In genomic region chr1:94408104-94408503, GRCh38 we compare ENCODE assay signal across 16 cellular contexts. TPM values are rescaled to one million over a fixed set of nuclear protein-coding genes. Genes with fewer than 3 reads are reported as not detected.
A peak's percentile ranks its signal among the peaks of the same experiment; 100 is the strongest.
DNase-seq lines count a peak whose midpoint lies in the region; ATAC-seq and TF ChIP-seq lines count a peak whose summit lies in the region.
"Had no signal": no experiment of that assay in that cellular context is flagged by ENCODE, and none has a peak within 500 bp of the region (broad histone marks: within the 10 kb centered on the region; RNA-seq: fewer than 3 reads in every experiment).

No MANE protein-coding gene starts in this region.

- H3K4me1 ChIP-seq in HUES48 (ENCODE audit: control insufficient read depth, insufficient read depth, low read length) (peaks cover 10% of the 10 kb centered on the region), neural progenitor cell (no peaks in the 10 kb centered on the region)

- H3K9ac ChIP-seq in HUES48 (ENCODE audit: low read depth, low read length) (no peak overlapping the region), neural progenitor cell (no peak overlapping the region)

- H2AFZ ChIP-seq in neural progenitor cell (replicated peaks): peak overlapping the region; percentile 19

- DNase-seq in WTC11 (ENCODE audit: low spot score) (peak; percentile 28), iris pigment epithelial cell (ENCODE audit: low read depth) (peak; percentile 39), neural progenitor cell (ENCODE audit: low spot score) (peak; percentile 12), NAMALWA (ENCODE audit: low spot score) (no peak), NCI-H1048 (lab: John Stamatoyannopoulos, UW) (no peak)
- no peak for DNase-seq in activated CD8-positive, alpha-beta memory T cell treated with anti-CD3 and anti-CD28 coated beads, Interleukin-2, amount 50 U/mL, for 4 hours
- DNase-seq: C1 segment of cervical spinal cord; CD8-positive, alpha-beta T cell; COR-L47; DMS153; DMS79 treated with DMSO at 0.1 percent for 48 hours; EL had no signal

- H3K9me3 Mint-ChIP-seq in WTC11: no peaks in the 10 kb centered on the region
- no peaks in the 10 kb centered on the region for H3K9me3 Mint-ChIP-seq in neural progenitor cell
- H3K9me3 Mint-ChIP-seq: CD8-positive, alpha-beta T cell; IgD-negative memory B cell had no signal

- POLR2A ChIA-PET in WTC11 (lab: Charles Lee): no interaction called here

- H3K4me1 Mint-ChIP-seq in WTC11 (peaks cover 14% of the 10 kb centered on the region), neural progenitor cell (no peaks in the 10 kb centered on the region)

- no peaks in the 10 kb centered on the region for H3K36me3 ChIP-seq in HUES48 (ENCODE audit: control insufficient read depth, insufficient read depth, low read length)
- H3K36me3 ChIP-seq in neural progenitor cell: no peaks in the 10 kb centered on the region

- H3K9me3 ChIP-seq in HUES48 (ENCODE audit: control insufficient read depth, insufficient read depth, low read length) (no peaks in the 10 kb centered on the region), neural progenitor cell (ENCODE audit: low read depth) (no peaks in the 10 kb centered on the region)

- H3K79me2 ChIP-seq in neural progenitor cell (ENCODE audit: low read depth): no peaks in the 10 kb centered on the region

- H3K27me3 ChIP-seq in HUES48 (ENCODE audit: control insufficient read depth, insufficient read depth, low read length) (no peaks in the 10 kb centered on the region), neural progenitor cell (no peaks in the 10 kb centered on the region)

- H3K4me3 Mint-ChIP-seq in WTC11 (no peak overlapping the region), neural progenitor cell (no peak overlapping the region)
- H3K4me3 Mint-ChIP-seq: B cell; CD8-positive, alpha-beta T cell; IgD-negative memory B cell had no signal

- ATAC-seq in WTC11: peak; percentile 91
- ATAC-seq: CD8-positive, alpha-beta T cell; HCT116 had no signal

- H3K4me3 ChIP-seq in HUES48 (ENCODE audit: low read depth, low read length): no peak overlapping the region
- no peak overlapping the region for H3K4me3 ChIP-seq in neural progenitor cell

- no peaks in the 10 kb centered on the region for H4K20me1 ChIP-seq in neural progenitor cell (ENCODE audit: low read depth)

- no peaks in the 10 kb centered on the region for H3K27me3 Mint-ChIP-seq in WTC11 (ENCODE audit: low read depth)
- H3K27me3 Mint-ChIP-seq in neural progenitor cell (ENCODE audit: insufficient read depth, low read depth): peaks cover 3% of the 10 kb centered on the region

- no peak overlapping the region for H3K27ac Mint-ChIP-seq in WTC11
- no peak overlapping the region for H3K27ac Mint-ChIP-seq in neural progenitor cell
- H3K27ac Mint-ChIP-seq: B cell; CD8-positive, alpha-beta T cell; IgD-negative memory B cell had no signal

- H3K4me2 ChIP-seq in neural progenitor cell: no peak overlapping the region

- no peaks in the 10 kb centered on the region for H3F3A ChIP-seq in neural progenitor cell (ENCODE audit: low read depth)

- CTCF ChIA-PET in WTC11 (lab: Charles Lee): no interaction called here

- no peak for TF ChIP-seq CTCF in WTC11 (IDR thresholded peaks at IDR 0.05)
- no peak for TF ChIP-seq CTCF in neural progenitor cell (IDR thresholded peaks at IDR 0.05)

- H3K27ac ChIP-seq in HUES48 (ENCODE audit: low read depth, low read length) (peak overlapping the region; percentile 31), neural progenitor cell (no peak overlapping the region)

- no peaks in the 10 kb centered on the region for H3K36me3 Mint-ChIP-seq in WTC11
- H3K36me3 Mint-ChIP-seq in neural progenitor cell: no peaks in the 10 kb centered on the region
- H3K36me3 Mint-ChIP-seq: CD8-positive, alpha-beta T cell; IgD-negative memory B cell had no signal

TF ChIP-seq in WTC11, 78 proteins besides CTCF, POLR2A, EP300 and RAD21 (continues in another document):
- no peak for TF ChIP-seq ZNF416 (CRISPR knock-in tag; IDR thresholded peaks at IDR 0.05)
- TF ChIP-seq AFF4 (CRISPR knock-in tag; IDR thresholded peaks at IDR 0.05; ENCODE audit: borderline replicate concordance): no peak
- no peak for TF ChIP-seq FOXP1 (CRISPR knock-in tag; IDR thresholded peaks at IDR 0.05; ENCODE audit: borderline replicate concordance)
- TF ChIP-seq ZBTB43 (CRISPR knock-in tag; IDR thresholded peaks at IDR 0.05): no peak
- no peak for TF ChIP-seq ZNF219 (CRISPR knock-in tag; IDR thresholded peaks at IDR 0.05; ENCODE audit: borderline replicate concordance)
- no peak for TF ChIP-seq OVOL2 (CRISPR knock-in tag; IDR thresholded peaks at IDR 0.05; ENCODE audit: borderline replicate concordance)
- TF ChIP-seq GRHL2 (CRISPR knock-in tag; IDR thresholded peaks at IDR 0.05; ENCODE audit: insufficient replicate concordance, severe bottlenecking): no peak
- no peak for TF ChIP-seq ELF4 (CRISPR knock-in tag; IDR thresholded peaks at IDR 0.05; ENCODE audit: low read depth)
- no peak for TF ChIP-seq FOXJ3 (CRISPR knock-in tag; IDR thresholded peaks at IDR 0.05; ENCODE audit: borderline replicate concordance)
- TF ChIP-seq ZSCAN18 (CRISPR knock-in tag; IDR thresholded peaks at IDR 0.05): no peak

RNA-seq across cellular contexts. Expression of gene ABCD3, which starts 10.1 kb away (rescaled TPM):
- total RNA-seq in WTC11 (2021) (22.3 to 27.2 TPM (median 23.5 TPM) in 3 replicates), neural progenitor cell (ENCODE audit: low replicate concordance) (27.3 and 45.1 TPM in 2 replicates)

Comparison
In these comparisons a context has a peak if more than half of its experiments do, and no peak if none do; other contexts are left out.
1. DNase-seq: peak in WTC11 (single experiment), iris pigment epithelial cell (single experiment) and neural progenitor cell (single experiment); none in NAMALWA (single experiment), activated CD8-positive, alpha-beta memory T cell treated with anti-CD3 and anti-CD28 coated beads, Interleukin-2, amount 50 U/mL, for 4 hours (single experiment) and NCI-H1048 (single experiment).